ENCODE assay signal across 22 cellular contexts in the genomic region with DNA sequence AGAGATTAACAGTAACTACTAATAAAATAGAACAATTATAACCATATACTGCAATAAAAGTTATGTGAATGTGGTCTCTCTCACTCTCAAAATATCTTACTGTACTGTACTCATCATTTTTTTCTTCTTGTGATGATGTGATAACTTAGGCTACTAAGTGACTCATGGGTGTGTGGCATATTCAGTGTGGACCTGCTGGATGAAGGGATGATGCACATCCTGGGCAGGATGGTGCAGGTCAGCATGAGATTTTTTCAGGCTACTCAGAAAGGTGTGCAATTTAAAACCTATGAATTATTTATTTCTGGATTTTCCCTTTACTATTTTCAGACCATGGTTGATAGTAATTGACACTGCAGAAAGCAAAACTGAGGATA.
A peak's percentile ranks its signal among the peaks of the same experiment; 100 is the strongest.
DNase-seq lines count a peak whose midpoint lies in the region; ATAC-seq and TF ChIP-seq lines count a peak whose summit lies in the region.
"Had no signal": no experiment of that assay in that cellular context is flagged by ENCODE, and none has a peak within 500 bp of the region (broad histone marks: within the 10 kb centered on the region; RNA-seq: fewer than 3 reads in every experiment).

No MANE protein-coding gene starts in this region.

- no peaks in the 10 kb centered on the region for H3K4me1 ChIP-seq in GM23248 (ENCODE audit: insufficient read depth)
- H3K4me1 ChIP-seq: lower lobe of right lung, thyroid gland had no signal

- H3K79me2 ChIP-seq in GM23248 (ENCODE audit: insufficient read depth) = no peaks in the 10 kb centered on the region

- H3K36me3 ChIP-seq in GM23248 (ENCODE audit: low read depth) = no peaks in the 10 kb centered on the region
- H3K36me3 ChIP-seq: lower lobe of right lung, thyroid gland had no signal

- no peak overlapping the region for H3K9ac ChIP-seq in GM23248

- no peaks in the 10 kb centered on the region for H3K9me2 ChIP-seq in GM23248 (ENCODE audit: insufficient read depth)

- H2AFZ ChIP-seq in GM23248 = no peak overlapping the region

- no peaks in the 10 kb centered on the region for H4K20me1 ChIP-seq in GM23248 (ENCODE audit: insufficient read depth)

- no peak for TF ChIP-seq CTCF in fibroblast of the aortic adventitia (IDR thresholded peaks at IDR 0.05; ENCODE audit: insufficient read depth, low read length)

- no peak overlapping the region for H3K27ac ChIP-seq in GM23248
- H3K27ac ChIP-seq: HL-60, lower lobe of right lung, thyroid gland had no signal

- no peak overlapping the region for H3K4me3 ChIP-seq in GM23248
- H3K4me3 ChIP-seq in fibroblast of the aortic adventitia (ENCODE audit: low read depth, low read length) = no peak overlapping the region
- H3K4me3 ChIP-seq: lower lobe of right lung, mucosa of descending colon, thyroid gland had no signal

- no peaks in the 10 kb centered on the region for H3K9me3 ChIP-seq in GM23248 (ENCODE audit: low read depth)
- H3K9me3 ChIP-seq: lower lobe of right lung, mucosa of descending colon, thyroid gland had no signal

- no peak overlapping the region for H3K4me2 ChIP-seq in GM23248 (ENCODE audit: unreplicated experiment)

- in situ Hi-C loops in GM23248 (cut with MboI) = no loop called here

- ATAC-seq in HG02759 (IDR thresholded peaks at IDR 0.05; ENCODE audit: unreplicated experiment) (no peak), HG03457 (IDR thresholded peaks at IDR 0.05; ENCODE audit: unreplicated experiment) (no peak)
- ATAC-seq: activated CD8-positive, alpha-beta T cell treated with anti-CD3 and anti-CD28 coated beads for 36 hours; lower lobe of right lung; mucosa of descending colon; natural killer cell treated with Interleukin-12 subunit alpha and Interleukin-12 subunit beta and Interleukin-15 and Interleukin-18, amount 100 ng/mL, for 72 hours; stimulated activated naive CD8-positive, alpha-beta T cell treated with anti-CD3 and anti-CD28 coated beads, Interleukin-15, amount 100 ng/mL, for 72 hours had no signal

- no peaks in the 10 kb centered on the region for H3K27me3 ChIP-seq in GM23248 (replicated peaks; ENCODE audit: insufficient read depth)
- H3K27me3 ChIP-seq: thyroid gland had no signal

- DNase-seq in A172 (ENCODE audit: low spot score) = peak; percentile 34
- DNase-seq in GM23248 = peak; percentile 51
- peak; percentile 20 for DNase-seq in RKO (ENCODE audit: low spot score)
- DNase-seq in fibroblast of the aortic adventitia (ENCODE audit: low read depth) = peak; percentile 25
- no peak for DNase-seq in cerebellum (ENCODE audit: low spot score)
- no peak for DNase-seq in stimulated activated CD4-positive, alpha-beta T cell treated with anti-CD3 and anti-CD28 coated beads, Interleukin-15, amount 100 ng/mL, for 24 hours
- DNase-seq: activated CD8-positive, alpha-beta T cell treated with anti-CD3 and anti-CD28 coated beads for 36 hours; aorta; dermis blood vessel endothelial cell; DMS53; lower lobe of right lung; mucosa of descending colon; NCI-H1105; NCI-H2081; NCI-H2227 treated with DMSO at 0.1 percent for 48 hours; NCI-H82; stimulated activated naive CD8-positive, alpha-beta T cell treated with anti-CD3 and anti-CD28 coated beads, Interleukin-15, amount 100 ng/mL, for 72 hours; thyroid gland had no signal

- 0 out of 2 replicates have a peak, but pooled peaks cover 13% of the 10 kb centered on the region for H3F3A ChIP-seq in GM23248 (ENCODE audit: insufficient read depth)

Comparison
In these comparisons a context has a peak if more than half of its experiments do, and no peak if none do; other contexts are left out.
1. DNase-seq: peak in A172 (single experiment), GM23248 (single experiment), RKO (single experiment) and fibroblast of the aortic adventitia (single experiment); none in cerebellum (single experiment) and stimulated activated CD4-positive, alpha-beta T cell treated with anti-CD3 and anti-CD28 coated beads, Interleukin-15, amount 100 ng/mL, for 24 hours (single experiment).